Comparison of ENCODE assay signal across 15 cellular contexts in genomic region chr9:135335691-135336181, GRCh38.
"Had no signal": no experiment of that assay in that cellular context is flagged by ENCODE, and none has a peak within 500 bp of the region (broad histone marks: within the 10 kb centered on the region; RNA-seq: fewer than 3 reads in every experiment).

No MANE protein-coding gene starts in this region.

- DNase-seq: activated CD4-positive, alpha-beta T cell treated with anti-CD3 and anti-CD28 coated beads for 4 hours; activated naive CD8-positive, alpha-beta T cell treated with anti-CD3 and anti-CD28 coated beads, Interleukin-2, amount 10 ng/mL, durations not matched to agents 7 days and 5 days; activated T-cell treated with anti-CD3 and anti-CD28 coated beads, Interleukin-2, amount 50 U/mL, for 48 hours; anterior cingulate cortex; esophagus squamous epithelium; foreskin fibroblast; left colon; occipital lobe; stimulated activated CD4-positive, alpha-beta T cell treated with anti-CD3 and anti-CD28 coated beads, Interleukin-12 subunit alpha, Interleukin-12 subunit beta, amount 100 ng/mL, for 4 hours; stimulated activated naive CD4-positive, alpha-beta T cell; T1000 had no signal

- H3K4me1 ChIP-seq: psoas muscle, right lobe of liver had no signal

- H3K27ac ChIP-seq: esophagus squamous epithelium, psoas muscle, right lobe of liver, VCaP had no signal

- H3K27me3 ChIP-seq: right lobe of liver had no signal

- H3K36me3 ChIP-seq: esophagus squamous epithelium, right lobe of liver had no signal

- ATAC-seq: left colon, psoas muscle, right lobe of liver, T-cell had no signal

- H3K4me3 ChIP-seq: esophagus squamous epithelium, psoas muscle, right lobe of liver had no signal

- H3K9me3 ChIP-seq: esophagus squamous epithelium, psoas muscle, right lobe of liver had no signal
